In genomic region chr2:200483729-200484198, GRCh38 we compare ENCODE assay signal across 8 cellular contexts. TPM values are rescaled to one million over a fixed set of nuclear protein-coding genes. Genes with fewer than 3 reads are reported as not detected.
DNase-seq lines count a peak whose midpoint lies in the region; ATAC-seq and TF ChIP-seq lines count a peak whose summit lies in the region.

No MANE protein-coding gene starts in this region.

- ATAC-seq in GM18873 (IDR thresholded peaks at IDR 0.05; ENCODE audit: low FRiP score, unreplicated experiment) (peak; percentile 40), HG03159 (IDR thresholded peaks at IDR 0.05; ENCODE audit: unreplicated experiment) (peak; percentile 71)
- ATAC-seq in activated CD4-positive, CD25-positive, alpha-beta regulatory T cell treated with anti-CD3 and anti-CD28 coated beads, Interleukin-2, amount 50 U/mL, for 24 hours = no peak

- no peak overlapping the region for H3K27ac Mint-ChIP-seq in Calu3 (ENCODE audit: unreplicated experiment)
- no peak overlapping the region for H3K27ac Mint-ChIP-seq in chondrocyte (ENCODE audit: unreplicated experiment)

- BruUV-seq in Calu3 (replicated peaks; lab: Mats Ljungman, UMichigan) = no TSS peak

- peaks cover 8% of the 10 kb centered on the region for H3K4me1 ChIP-seq in prostate gland (replicated peaks)

- H3K36me3 Mint-ChIP-seq in Calu3 (ENCODE audit: insufficient read depth, unreplicated experiment) (peaks cover 52% of the 10 kb centered on the region), chondrocyte (ENCODE audit: low read depth) (peaks cover 10% of the 10 kb centered on the region)

- peak overlapping the region; percentile 3 to 15 for H3K27ac ChIP-seq in prostate gland

- intact Hi-C loops in Calu3 (cut with micrococcal nuclease; ENCODE audit: unreplicated experiment) = loop anchor here (1.0 to 5.0 kb wide), 3 partner anchors 176 to 511 kb away; partner anchors contain the start of gene SPATS2L
- intact Hi-C loops in prostate gland (cut with DNase I) = loop anchor here (5.0 kb wide), 1 partner anchor 501 kb away; no protein-coding TSS in a partner anchor

- DNase-seq in Calu3 (peak; percentile 70), NCI-H526 treated with DMSO at 0.1 percent for 48 hours (lab: John Stamatoyannopoulos, UW) (peak; percentile 36), chondrocyte (ENCODE audit: low spot score) (no peak), prostate gland (ENCODE audit: low spot score) (peak; percentile 71), DMS153 treated with DMSO at 0.1 percent for 48 hours (lab: John Stamatoyannopoulos, UW; ENCODE audit: unreplicated experiment) (no peak)

- no peaks in the 10 kb centered on the region for H3K27me3 Mint-ChIP-seq in Calu3 (ENCODE audit: unreplicated experiment)
- H3K27me3 Mint-ChIP-seq in chondrocyte (ENCODE audit: low read depth) = no peaks in the 10 kb centered on the region

- no peaks in the 10 kb centered on the region for H3K9me3 ChIP-seq in prostate gland

- H3K9me3 Mint-ChIP-seq in Calu3 (ENCODE audit: low read depth, unreplicated experiment) = no peaks in the 10 kb centered on the region
- no peaks in the 10 kb centered on the region for H3K9me3 Mint-ChIP-seq in chondrocyte (ENCODE audit: low read depth)

- TF ChIP-seq CTCF in Calu3 (IDR thresholded peaks at IDR 0.05; ENCODE audit: unreplicated experiment) (peak; percentile 62), chondrocyte (IDR thresholded peaks at IDR 0.05) (peak; percentile 62), prostate gland (IDR thresholded peaks at IDR 0.05) (peak in 3 of 4 experiments; percentile 26 to 72 (median 66))

- no peaks in the 10 kb centered on the region for H3K36me3 ChIP-seq in prostate gland

- H3K4me1 Mint-ChIP-seq in Calu3 (ENCODE audit: low read depth, unreplicated experiment) = peaks cover 37% of the 10 kb centered on the region
- H3K4me1 Mint-ChIP-seq in chondrocyte (ENCODE audit: low read depth) = peaks cover 54% of the 10 kb centered on the region

- WGBS in prostate gland = 31% methylated on average over 4 of the region's 4 CpGs

- H3K4me3 ChIP-seq in prostate gland = no peak overlapping the region

- H3K27me3 ChIP-seq in prostate gland (replicated peaks; ENCODE audit: insufficient read depth) = no peaks in the 10 kb centered on the region

- CTCF ChIA-PET in Calu3 (lab: Charles Lee) = interaction anchor here (0.6 to 1.4 kb wide), 5 partner anchors 9 to 510 kb away, joined by 3 to 6 read pairs (median 3); partner anchors contain the start of gene KCTD18

- TF ChIP-seq POLR2A in prostate gland (IDR thresholded peaks at IDR 0.05) = no peak

- H3K4me3 Mint-ChIP-seq in Calu3 (ENCODE audit: low read depth, unreplicated experiment) (no peak overlapping the region), chondrocyte (ENCODE audit: unreplicated experiment) (no peak overlapping the region)

RNA-seq across cellular contexts. Expression of gene KCTD18, which starts 26.1 kb away (rescaled TPM):
- total RNA-seq in Calu3 (2022) = 11.8 and 13.6 TPM in 2 replicates
- 17.3 to 18.9 TPM (median 17.6 TPM) in 3 replicates for total RNA-seq in chondrocyte
- 10 to 100 TPM; 21.1 to 38.2 TPM for total RNA-seq in prostate gland

RNA-seq across cellular contexts. Expression of gene SGO2, which starts 42.2 kb away (rescaled TPM):
- total RNA-seq in Calu3 (2022) (18.0 and 22.9 TPM in 2 replicates), chondrocyte (4.9 to 6.6 TPM (median 5.7 TPM) in 3 replicates), prostate gland (1 to 10 TPM; 5.1 to 8.0 TPM)

Comparison
In these comparisons a context has a peak if more than half of its experiments do, and no peak if none do; other contexts are left out.
1. DNase-seq: peak in Calu3 (single experiment), NCI-H526 treated with DMSO at 0.1 percent for 48 hours (single experiment) and prostate gland (single experiment); none in chondrocyte (single experiment) and DMS153 treated with DMSO at 0.1 percent for 48 hours (single experiment).
2. ATAC-seq: peak in GM18873 (single experiment) and HG03159 (single experiment); none in activated CD4-positive, CD25-positive, alpha-beta regulatory T cell treated with anti-CD3 and anti-CD28 coated beads, Interleukin-2, amount 50 U/mL, for 24 hours (0 of 2).
3. Peak in every context shown above with its lines, with median percentiles within 50 percentile points of each other: CTCF ChIP-seq.